Comparison of ENCODE assay signal across 13 cellular contexts in the genomic region with DNA sequence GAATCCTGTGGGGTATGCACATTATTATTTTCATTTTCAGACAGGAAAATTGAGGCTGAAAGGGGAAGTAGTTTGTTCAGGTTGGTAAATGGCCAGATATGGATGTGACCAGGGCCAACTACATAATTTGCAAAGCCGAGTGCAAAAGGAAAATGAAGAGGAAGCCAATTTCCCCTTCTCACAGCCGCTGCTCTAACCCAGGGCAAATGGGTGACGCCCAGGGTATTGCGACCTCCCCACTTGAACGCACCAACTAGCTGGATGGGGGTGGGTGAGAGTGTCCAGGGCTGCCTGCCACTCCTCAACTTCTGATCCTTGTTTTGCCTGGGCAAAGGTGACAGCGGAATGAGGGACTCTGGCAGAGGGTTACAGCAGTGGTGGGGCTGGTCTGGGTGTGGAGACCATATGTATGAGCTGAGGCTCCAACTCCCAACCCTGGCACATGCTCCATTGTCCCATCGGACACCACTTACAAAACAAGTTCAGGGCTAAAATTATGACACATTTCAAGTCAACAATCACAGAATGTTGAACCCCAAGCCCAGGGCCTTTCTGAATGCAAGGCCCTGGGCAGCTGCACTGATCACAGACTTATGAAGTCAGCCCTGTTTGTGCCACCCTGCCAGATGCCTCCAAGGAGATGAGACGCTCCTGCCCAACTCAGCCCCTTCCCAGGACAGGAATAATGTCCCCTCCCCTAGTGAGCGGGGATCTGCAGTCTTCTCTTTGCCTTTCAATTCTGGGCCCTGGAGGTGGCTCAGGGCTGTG. TPM values are rescaled to one million over a fixed set of nuclear protein-coding genes. Genes with fewer than 3 reads are reported as not detected.
DNase-seq lines count a peak whose midpoint lies in the region; ATAC-seq and TF ChIP-seq lines count a peak whose summit lies in the region.
"Had no signal": no experiment of that assay in that cellular context is flagged by ENCODE, and none has a peak within 500 bp of the region (broad histone marks: within the 10 kb centered on the region; RNA-seq: fewer than 3 reads in every experiment).

No MANE protein-coding gene starts in this region.

- no peaks in the 10 kb centered on the region for H3K36me3 Mint-ChIP-seq in activated CD8-positive, alpha-beta memory T cell treated with anti-CD3 and anti-CD28 coated beads, Interleukin-2, amount 10 ng/mL, durations not matched to agents 7 days and 5 days
- no peaks in the 10 kb centered on the region for H3K36me3 Mint-ChIP-seq in natural killer cell

- no peaks in the 10 kb centered on the region for H3K9me3 Mint-ChIP-seq in activated CD8-positive, alpha-beta memory T cell treated with anti-CD3 and anti-CD28 coated beads, Interleukin-2, amount 10 ng/mL, durations not matched to agents 7 days and 5 days (ENCODE audit: low read depth)
- H3K9me3 Mint-ChIP-seq in natural killer cell: no peaks in the 10 kb centered on the region

- H3K9me3 ChIP-seq in transverse colon: no peaks in the 10 kb centered on the region
- H3K9me3 ChIP-seq: uterus had no signal

- H3K4me3 Mint-ChIP-seq in activated CD8-positive, alpha-beta memory T cell treated with anti-CD3 and anti-CD28 coated beads, Interleukin-2, amount 10 ng/mL, durations not matched to agents 7 days and 5 days: no peak overlapping the region
- H3K4me3 Mint-ChIP-seq in natural killer cell: no peak overlapping the region

- CTCF ChIA-PET in activated CD8-positive, alpha-beta memory T cell treated with anti-CD3 and anti-CD28 coated beads, Interleukin-2, amount 10 ng/mL, durations not matched to agents 7 days and 5 days (lab: Charles Lee): interaction anchor here (1.7 kb wide), 1 partner anchor 18 kb away, joined by 6 read pairs; no protein-coding TSS in a partner anchor

- peaks cover 28% of the 10 kb centered on the region for H3K27me3 Mint-ChIP-seq in activated CD8-positive, alpha-beta memory T cell treated with anti-CD3 and anti-CD28 coated beads, Interleukin-2, amount 10 ng/mL, durations not matched to agents 7 days and 5 days
- H3K27me3 Mint-ChIP-seq in natural killer cell (ENCODE audit: low read depth in 2 of 2): peaks cover 12 to 34% of the 10 kb centered on the region in 2 donors

- 32% methylated on average over 9 of the region's 9 CpGs; no CpG with 5 or more reads in 1 of the 2 donors for WGBS in transverse colon (ENCODE audit: low coverage in 1 of 2), 2 donors

- intact Hi-C loops in transverse colon (cut with DNase I; ENCODE audit: low total_unique reads): no loop called here
- intact Hi-C loops in natural killer cell (cut with micrococcal nuclease): no loop called here

- TF ChIP-seq EP300 in transverse colon (IDR thresholded peaks at IDR 0.05; ENCODE audit: low read depth): no peak

- in situ Hi-C loops in transverse colon (cut with MboI; ENCODE audit: low pct_ligation_motif_present in 1 of 4, low pct_unique_long_range_greater_than_20kb in 1 of 4, low sequenced_read_pairs in 3 of 4): no loop called here

- ATAC-seq in activated CD8-positive, alpha-beta memory T cell treated with anti-CD3 and anti-CD28 coated beads, Interleukin-2, amount 10 ng/mL, durations not matched to agents 7 days and 5 days: no peak
- ATAC-seq in natural killer cell: no peak

- DNase-seq in activated CD8-positive, alpha-beta memory T cell treated with anti-CD3 and anti-CD28 coated beads for 24 hours: peak; percentile 38
- DNase-seq in activated CD8-positive, alpha-beta memory T cell treated with anti-CD3 and anti-CD28 coated beads, Interleukin-2, amount 10 ng/mL, durations not matched to agents 7 days and 5 days: no peak
- DNase-seq in NAMALWA (ENCODE audit: low spot score) (peak; percentile 51), germinal center (ENCODE audit: low spot score) (peak; percentile 54), transverse colon (peak; percentile 77), natural killer cell (no peak), NCI-H510A treated with DMSO at 0.1 percent for 48 hours (lab: John Stamatoyannopoulos, UW) (no peak), T-helper 1 cell (no peak)
- DNase-seq: amniotic stem cell, glutamatergic neuron, uterus had no signal

- H3K36me3 ChIP-seq in transverse colon: no peaks in the 10 kb centered on the region
- H3K36me3 ChIP-seq: uterus had no signal

- TF ChIP-seq CTCF in transverse colon (IDR thresholded peaks at IDR 0.05) (no peak), natural killer cell (IDR thresholded peaks at IDR 0.05) (no peak)

- H3K4me1 Mint-ChIP-seq in activated CD8-positive, alpha-beta memory T cell treated with anti-CD3 and anti-CD28 coated beads, Interleukin-2, amount 10 ng/mL, durations not matched to agents 7 days and 5 days: peaks cover 31% of the 10 kb centered on the region
- peaks cover 11 to 22% of the 10 kb centered on the region in 2 donors for H3K4me1 Mint-ChIP-seq in natural killer cell

- no peak overlapping the region for H3K27ac Mint-ChIP-seq in activated CD8-positive, alpha-beta memory T cell treated with anti-CD3 and anti-CD28 coated beads, Interleukin-2, amount 10 ng/mL, durations not matched to agents 7 days and 5 days
- H3K27ac Mint-ChIP-seq in natural killer cell: peak overlapping the region in 1 of 2 donors; percentile 31

- no peaks in the 10 kb centered on the region for H3K27me3 ChIP-seq in transverse colon
- H3K27me3 ChIP-seq: uterus had no signal

- H3K27ac ChIP-seq in transverse colon: peak overlapping the region; percentile 84 to 93 (median 89)
- H3K27ac ChIP-seq: uterus had no signal

- peak; percentile 42 for TF ChIP-seq POLR2A in transverse colon (IDR thresholded peaks at IDR 0.05)

- peak overlapping the region in 2 of 4 donors; percentile 24 to 42 for H3K4me3 ChIP-seq in transverse colon
- H3K4me3 ChIP-seq: uterus had no signal

- peaks cover 19 to 57% (median 36%) of the 10 kb centered on the region in 4 donors for H3K4me1 ChIP-seq in transverse colon
- H3K4me1 ChIP-seq: uterus had no signal

RNA-seq across cellular contexts. Expression of gene ANKRD40CL, which starts 1.7 kb away (rescaled TPM):
- total RNA-seq in activated CD8-positive, alpha-beta memory T cell treated with anti-CD3 and anti-CD28 coated beads, Interleukin-2, amount 10 ng/mL, durations not matched to agents 7 days and 5 days: not detected
- total RNA-seq in transverse colon: 10 to 100 TPM; 40.8 to 86.0 (median 74.9) TPM
- total RNA-seq in natural killer cell: not detected
- total RNA-seq: A673, skeletal muscle tissue, uterus had no signal

RNA-seq across cellular contexts. Expression of gene LUC7L3, which starts 46.2 kb away (rescaled TPM):
- 100 to 1,000 TPM; 147 to 193 TPM for total RNA-seq in activated CD8-positive, alpha-beta memory T cell treated with anti-CD3 and anti-CD28 coated beads, Interleukin-2, amount 10 ng/mL, durations not matched to agents 7 days and 5 days
- total RNA-seq in transverse colon: 100 to 1,000 TPM in 3 of 4 donors, 10 to 100 TPM in 1; 62.8 to 984 (median 159) TPM
- total RNA-seq in natural killer cell: 100 to 1,000 TPM; 152 to 213 (median 196) TPM

RNA-seq across cellular contexts. Expression of gene ANKRD40, which starts 57.9 kb away (rescaled TPM):
- 10 to 100 TPM; 30.5 to 39.3 TPM for total RNA-seq in activated CD8-positive, alpha-beta memory T cell treated with anti-CD3 and anti-CD28 coated beads, Interleukin-2, amount 10 ng/mL, durations not matched to agents 7 days and 5 days
- 10 to 100 TPM; 18.7 to 30.8 (median 24.2) TPM for total RNA-seq in transverse colon
- 10 to 100 TPM; 22.1 to 32.0 (median 30.8) TPM for total RNA-seq in natural killer cell

Comparison
In these comparisons a context has a peak if more than half of its experiments do, and no peak if none do; other contexts are left out.
1. DNase-seq: peak in activated CD8-positive, alpha-beta memory T cell treated with anti-CD3 and anti-CD28 coated beads for 24 hours (single experiment), NAMALWA (single experiment), germinal center (single experiment) and transverse colon (single experiment); none in activated CD8-positive, alpha-beta memory T cell treated with anti-CD3 and anti-CD28 coated beads, Interleukin-2, amount 10 ng/mL, durations not matched to agents 7 days and 5 days (single experiment), natural killer cell (single experiment), NCI-H510A treated with DMSO at 0.1 percent for 48 hours (single experiment) and T-helper 1 cell (0 of 5).
2. RNA of gene ANKRD40CL, which starts 1.7 kb away (total RNA-seq): 40.8 to 86.0 TPM in transverse colon; not detected in activated CD8-positive, alpha-beta memory T cell treated with anti-CD3 and anti-CD28 coated beads, Interleukin-2, amount 10 ng/mL, durations not matched to agents 7 days and 5 days and not detected in natural killer cell; every median in the first group is over 10 times any median in the second.